Comparison of ENCODE assay signal across 21 cellular contexts in the genomic region with DNA sequence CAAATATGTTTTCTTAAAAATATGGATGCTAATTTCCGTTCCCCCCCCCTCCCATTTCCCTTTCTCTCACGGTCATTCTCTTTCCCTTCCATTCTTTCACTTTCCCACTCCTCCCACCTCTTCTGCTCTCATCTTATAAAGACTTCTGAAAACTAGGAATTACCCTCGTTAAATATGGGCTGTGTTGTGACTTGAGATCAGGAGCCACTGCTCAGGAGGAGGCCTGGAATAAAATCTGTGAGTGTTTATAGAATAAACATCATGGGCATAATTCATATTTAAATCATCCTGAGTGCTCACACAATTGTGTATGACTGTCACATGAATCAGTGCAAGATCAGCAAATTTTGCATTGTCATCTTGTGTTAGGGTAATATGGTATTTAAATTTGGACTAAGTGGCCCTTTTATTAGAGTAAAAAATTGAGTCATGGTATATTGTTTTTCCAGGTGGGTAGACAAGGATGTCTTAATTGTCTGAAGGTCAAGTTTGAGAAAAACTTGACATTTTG.
DNase-seq lines count a peak whose midpoint lies in the region; ATAC-seq and TF ChIP-seq lines count a peak whose summit lies in the region.
"Had no signal": no experiment of that assay in that cellular context is flagged by ENCODE, and none has a peak within 500 bp of the region (broad histone marks: within the 10 kb centered on the region; RNA-seq: fewer than 3 reads in every experiment).

No MANE protein-coding gene starts in this region.

- TF ChIP-seq CTCF in GM23338 (conservative IDR thresholded peaks at IDR 0.05; ENCODE audit: low read depth in 2 of 2) (no peak), fibroblast of mammary gland (conservative IDR thresholded peaks at IDR 0.05; ENCODE audit: control insufficient read depth, insufficient read depth, low read depth, low read length) (no peak)

- H3K4me1 Mint-ChIP-seq in GM23338: peaks cover 51% of the 10 kb centered on the region
- H3K4me1 Mint-ChIP-seq in activated T-helper 2 cell treated with anti-CD3 and anti-CD28 coated beads, Interferon-gamma antibody, Interleukin-2, Interleukin-4, amounts not matched to agents 10 μg/mL and 5 μg/mL and 100 μg/mL, durations not matched to agents 14 hours and 24 hours and 36 hours (ENCODE audit: low read depth): peaks cover 24% of the 10 kb centered on the region

- intact Hi-C loops in activated T-helper 2 cell treated with anti-CD3 and anti-CD28 coated beads, Interferon-gamma antibody, Interleukin-2, Interleukin-4, amounts not matched to agents 10 μg/mL and 5 μg/mL and 100 μg/mL, durations not matched to agents 14 hours and 24 hours and 36 hours (cut with micrococcal nuclease): no loop called here

- H3K4me1 ChIP-seq in ACC112 (ENCODE audit: control insufficient read depth, insufficient read depth, low read length, unreplicated experiment) (peaks cover 61% of the 10 kb centered on the region), GM23338 (ENCODE audit: insufficient read depth) (peaks cover 41% of the 10 kb centered on the region)
- H3K4me1 ChIP-seq: lower lobe of right lung, thyroid gland had no signal

- H4K20me1 ChIP-seq in GM23338 (replicated peaks; ENCODE audit: insufficient read depth): no peaks in the 10 kb centered on the region

- no peaks in the 10 kb centered on the region for H3F3A ChIP-seq in GM23338 (replicated peaks; ENCODE audit: low read depth)

- H3K79me2 ChIP-seq in ACC112 (ENCODE audit: control insufficient read depth, insufficient read depth, low read length, unreplicated experiment) (peaks cover 4% of the 10 kb centered on the region), GM23338 (replicated peaks; ENCODE audit: insufficient read depth) (no peaks in the 10 kb centered on the region)

- H3K36me3 Mint-ChIP-seq in GM23338 (ENCODE audit: low read depth): no peaks in the 10 kb centered on the region
- no peaks in the 10 kb centered on the region for H3K36me3 Mint-ChIP-seq in activated T-helper 2 cell treated with anti-CD3 and anti-CD28 coated beads, Interferon-gamma antibody, Interleukin-2, Interleukin-4, amounts not matched to agents 10 μg/mL and 5 μg/mL and 100 μg/mL, durations not matched to agents 14 hours and 24 hours and 36 hours (ENCODE audit: low read depth)
- H3K36me3 Mint-ChIP-seq: activated naive CD4-positive, alpha-beta T cell treated with anti-CD3 and anti-CD28 coated beads, Interleukin-2, amount 10 ng/mL, durations not matched to agents 7 days and 5 days had no signal

- ATAC-seq in GM23338 (no peak), HG03565 (IDR thresholded peaks at IDR 0.05; ENCODE audit: unreplicated experiment) (no peak)
- ATAC-seq: lower lobe of right lung, right cardiac atrium had no signal

- H3K27me3 ChIP-seq in ACC112 (ENCODE audit: insufficient read depth, low read length) (no peaks in the 10 kb centered on the region), GM23338 (ENCODE audit: insufficient read depth) (no peaks in the 10 kb centered on the region)
- H3K27me3 ChIP-seq: BLaER1 treated with 17β-estradiol and CSF1 and Interleukin-3, amounts not matched to agents 10 nM and 100 nM; thyroid gland had no signal

- H3K9me2 ChIP-seq in GM23338 (ENCODE audit: insufficient read depth): no peaks in the 10 kb centered on the region

- H3K27ac ChIP-seq in ACC112 (ENCODE audit: low read depth, low read length): peak overlapping the region; percentile 98
- H3K27ac ChIP-seq in GM23338 (ENCODE audit: low read depth): no peak overlapping the region
- H3K27ac ChIP-seq: BLaER1 treated with 17β-estradiol and CSF1 and Interleukin-3, amounts not matched to agents 10 nM and 100 nM; lower lobe of right lung; PC-9; thyroid gland had no signal

- H3K27ac Mint-ChIP-seq in GM23338: peak overlapping the region; percentile 76
- H3K27ac Mint-ChIP-seq in activated T-helper 2 cell treated with anti-CD3 and anti-CD28 coated beads, Interferon-gamma antibody, Interleukin-2, Interleukin-4, amounts not matched to agents 10 μg/mL and 5 μg/mL and 100 μg/mL, durations not matched to agents 14 hours and 24 hours and 36 hours: peak overlapping the region; percentile 13
- H3K27ac Mint-ChIP-seq: activated naive CD4-positive, alpha-beta T cell treated with anti-CD3 and anti-CD28 coated beads, Interleukin-2, amount 10 ng/mL, durations not matched to agents 7 days and 5 days had no signal

- no peak overlapping the region for H2AFZ ChIP-seq in ACC112 (ENCODE audit: low read length, unreplicated experiment)
- H2AFZ ChIP-seq in GM23338: no peak overlapping the region
- H2AFZ ChIP-seq: PC-9 had no signal

- H3K9me3 Mint-ChIP-seq in GM23338: no peaks in the 10 kb centered on the region
- no peaks in the 10 kb centered on the region for H3K9me3 Mint-ChIP-seq in activated T-helper 2 cell treated with anti-CD3 and anti-CD28 coated beads, Interferon-gamma antibody, Interleukin-2, Interleukin-4, amounts not matched to agents 10 μg/mL and 5 μg/mL and 100 μg/mL, durations not matched to agents 14 hours and 24 hours and 36 hours
- H3K9me3 Mint-ChIP-seq: activated naive CD4-positive, alpha-beta T cell treated with anti-CD3 and anti-CD28 coated beads, Interleukin-2, amount 10 ng/mL, durations not matched to agents 7 days and 5 days; neural crest cell had no signal

- H3K4me3 Mint-ChIP-seq in GM23338: no peak overlapping the region
- H3K4me3 Mint-ChIP-seq in activated T-helper 2 cell treated with anti-CD3 and anti-CD28 coated beads, Interferon-gamma antibody, Interleukin-2, Interleukin-4, amounts not matched to agents 10 μg/mL and 5 μg/mL and 100 μg/mL, durations not matched to agents 14 hours and 24 hours and 36 hours (ENCODE audit: low read depth): no peak overlapping the region
- H3K4me3 Mint-ChIP-seq: activated naive CD4-positive, alpha-beta T cell treated with anti-CD3 and anti-CD28 coated beads, Interleukin-2, amount 10 ng/mL, durations not matched to agents 7 days and 5 days; neural crest cell had no signal

- no peaks in the 10 kb centered on the region for H3K36me3 ChIP-seq in ACC112 (ENCODE audit: insufficient read depth, low read length)
- H3K36me3 ChIP-seq in GM23338 (ENCODE audit: insufficient read depth): no peaks in the 10 kb centered on the region
- H3K36me3 ChIP-seq: BLaER1 treated with 17β-estradiol and CSF1 and Interleukin-3, amounts not matched to agents 10 nM and 100 nM; lower lobe of right lung; thyroid gland had no signal

- DNase-seq in GM23338 (ENCODE audit: low spot score) (no peak), fibroblast of mammary gland (ENCODE audit: low read depth) (peak; percentile 41), NCI-H524 treated with DMSO at 0.1 percent for 48 hours (lab: John Stamatoyannopoulos, UW) (no peak), LoVo (ENCODE audit: low spot score) (no peak)
- no peak for DNase-seq in activated T-helper 2 cell treated with anti-CD3 and anti-CD28 coated beads, Interferon-gamma antibody, Interleukin-2, Interleukin-4, amounts not matched to agents 10 μg/mL and 5 μg/mL and 100 μg/mL, durations not matched to agents 14 hours and 24 hours and 36 hours (ENCODE audit: low spot score)
- DNase-seq in stimulated activated CD4-positive, alpha-beta T cell treated with anti-CD3 and anti-CD28 coated beads, Interleukin-4, amount 100 ng/mL, for 1 hour: no peak
- DNase-seq: activated naive CD4-positive, alpha-beta T cell treated with anti-CD3 and anti-CD28 coated beads, Interleukin-2, amount 10 ng/mL, durations not matched to agents 7 days and 5 days; caudate nucleus; DMS79; lower lobe of right lung; MM.1S; NCI-H2029; NCI-H526 treated with DMSO at 0.1 percent for 48 hours; PC-9; right cardiac atrium; stimulated activated CD4-positive, alpha-beta T cell treated with anti-CD3 and anti-CD28 coated beads, Interleukin-4, amount 100 ng/mL, for 4 hours; thyroid gland had no signal

- H3K4me3 ChIP-seq in ACC112 (ENCODE audit: low read depth, low read length): peak overlapping the region; percentile 64
- no peak overlapping the region for H3K4me3 ChIP-seq in GM23338
- no peak overlapping the region for H3K4me3 ChIP-seq in fibroblast of mammary gland (ENCODE audit: control insufficient read depth, low read depth, low read length)
- H3K4me3 ChIP-seq: BLaER1 treated with 17β-estradiol and CSF1 and Interleukin-3, amounts not matched to agents 10 nM and 100 nM; lower lobe of right lung; PC-9; thyroid gland had no signal

- H3K4me2 ChIP-seq in GM23338: no peak overlapping the region
- H3K4me2 ChIP-seq: BLaER1 treated with 17β-estradiol and CSF1 and Interleukin-3, amounts not matched to agents 10 nM and 100 nM; PC-9 had no signal

- peaks cover 2% of the 10 kb centered on the region for H3K27me3 Mint-ChIP-seq in GM23338 (ENCODE audit: insufficient read depth, low read depth, poor library complexity)
- no peaks in the 10 kb centered on the region for H3K27me3 Mint-ChIP-seq in activated T-helper 2 cell treated with anti-CD3 and anti-CD28 coated beads, Interferon-gamma antibody, Interleukin-2, Interleukin-4, amounts not matched to agents 10 μg/mL and 5 μg/mL and 100 μg/mL, durations not matched to agents 14 hours and 24 hours and 36 hours (ENCODE audit: low read depth)
- H3K27me3 Mint-ChIP-seq: activated naive CD4-positive, alpha-beta T cell treated with anti-CD3 and anti-CD28 coated beads, Interleukin-2, amount 10 ng/mL, durations not matched to agents 7 days and 5 days had no signal

TF ChIP-seq in GM23338, 12 proteins besides CTCF, POLR2A, EP300 and RAD21 (continues in another document):
- no peak for TF ChIP-seq ZNF331 (CRISPR knock-in tag; IDR thresholded peaks at IDR 0.05; ENCODE audit: low read depth)
- no peak for TF ChIP-seq EZH2 (IDR thresholded peaks at IDR 0.05; ENCODE audit: low read depth, unreplicated experiment)
- TF ChIP-seq CREB1 (CRISPR knock-in tag; IDR thresholded peaks at IDR 0.05; ENCODE audit: low read depth): no peak
